1 cellular context compared by ENCODE assay signal in genomic region chr16:47499700-47500264, GRCh38.
TF ChIP-seq lines count a peak whose summit lies in the region.

No MANE protein-coding gene starts in this region.

TF ChIP-seq in HepG2, 621 proteins besides CTCF, POLR2A, EP300 and RAD21 (continued from another document and continues in another):
- TF ChIP-seq, protein P1, sequence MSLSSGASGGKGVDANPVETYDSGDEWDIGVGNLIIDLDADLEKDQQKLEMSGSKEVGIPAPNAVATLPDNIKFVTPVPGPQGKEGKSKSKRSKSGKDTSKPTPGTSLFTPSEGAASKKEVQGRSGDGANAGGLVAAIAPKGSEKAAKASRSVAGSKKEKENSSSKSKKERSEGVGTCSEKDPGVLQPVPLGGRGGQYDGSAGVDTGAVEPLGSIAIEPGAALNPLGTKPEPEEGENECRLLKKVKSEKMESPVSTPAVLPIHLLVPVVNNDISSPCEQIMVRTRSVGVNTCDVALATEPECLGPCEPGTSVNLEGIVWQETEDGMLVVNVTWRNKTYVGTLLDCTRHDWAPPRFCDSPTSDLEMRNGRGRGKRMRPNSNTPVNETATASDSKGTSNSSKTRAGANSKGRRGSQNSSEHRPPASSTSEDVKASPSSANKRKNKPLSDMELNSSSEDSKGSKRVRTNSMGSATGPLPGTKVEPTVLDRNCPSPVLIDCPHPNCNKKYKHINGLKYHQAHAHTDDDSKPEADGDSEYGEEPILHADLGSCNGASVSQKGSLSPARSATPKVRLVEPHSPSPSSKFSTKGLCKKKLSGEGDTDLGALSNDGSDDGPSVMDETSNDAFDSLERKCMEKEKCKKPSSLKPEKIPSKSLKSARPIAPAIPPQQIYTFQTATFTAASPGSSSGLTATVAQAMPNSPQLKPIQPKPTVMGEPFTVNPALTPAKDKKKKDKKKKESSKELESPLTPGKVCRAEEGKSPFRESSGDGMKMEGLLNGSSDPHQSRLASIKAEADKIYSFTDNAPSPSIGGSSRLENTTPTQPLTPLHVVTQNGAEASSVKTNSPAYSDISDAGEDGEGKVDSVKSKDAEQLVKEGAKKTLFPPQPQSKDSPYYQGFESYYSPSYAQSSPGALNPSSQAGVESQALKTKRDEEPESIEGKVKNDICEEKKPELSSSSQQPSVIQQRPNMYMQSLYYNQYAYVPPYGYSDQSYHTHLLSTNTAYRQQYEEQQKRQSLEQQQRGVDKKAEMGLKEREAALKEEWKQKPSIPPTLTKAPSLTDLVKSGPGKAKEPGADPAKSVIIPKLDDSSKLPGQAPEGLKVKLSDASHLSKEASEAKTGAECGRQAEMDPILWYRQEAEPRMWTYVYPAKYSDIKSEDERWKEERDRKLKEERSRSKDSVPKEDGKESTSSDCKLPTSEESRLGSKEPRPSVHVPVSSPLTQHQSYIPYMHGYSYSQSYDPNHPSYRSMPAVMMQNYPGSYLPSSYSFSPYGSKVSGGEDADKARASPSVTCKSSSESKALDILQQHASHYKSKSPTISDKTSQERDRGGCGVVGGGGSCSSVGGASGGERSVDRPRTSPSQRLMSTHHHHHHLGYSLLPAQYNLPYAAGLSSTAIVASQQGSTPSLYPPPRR (CRISPR knock-in tag; IDR thresholded peaks at IDR 0.05; ENCODE audit: borderline replicate concordance) = peak; percentile 22; the same call in 1 of the 2 replicates
- TF ChIP-seq ZBTB3 (CRISPR knock-in tag; IDR thresholded peaks at IDR 0.05; ENCODE audit: borderline replicate concordance, low read depth) = no peak
- no peak for TF ChIP-seq SOX13 (IDR thresholded peaks at IDR 0.05)
- peak in 1 of 2 experiments; percentile 84; a peak in 2 of 4 replicates for TF ChIP-seq SOX13 (CRISPR knock-in tag; conservative IDR thresholded peaks at IDR 0.05 in 1 of 2, IDR thresholded peaks at IDR 0.05 in 1 of 2)
- no peak for TF ChIP-seq ZFP82 (CRISPR knock-in tag; IDR thresholded peaks at IDR 0.05; ENCODE audit: borderline replicate concordance)
- TF ChIP-seq, protein P2, sequence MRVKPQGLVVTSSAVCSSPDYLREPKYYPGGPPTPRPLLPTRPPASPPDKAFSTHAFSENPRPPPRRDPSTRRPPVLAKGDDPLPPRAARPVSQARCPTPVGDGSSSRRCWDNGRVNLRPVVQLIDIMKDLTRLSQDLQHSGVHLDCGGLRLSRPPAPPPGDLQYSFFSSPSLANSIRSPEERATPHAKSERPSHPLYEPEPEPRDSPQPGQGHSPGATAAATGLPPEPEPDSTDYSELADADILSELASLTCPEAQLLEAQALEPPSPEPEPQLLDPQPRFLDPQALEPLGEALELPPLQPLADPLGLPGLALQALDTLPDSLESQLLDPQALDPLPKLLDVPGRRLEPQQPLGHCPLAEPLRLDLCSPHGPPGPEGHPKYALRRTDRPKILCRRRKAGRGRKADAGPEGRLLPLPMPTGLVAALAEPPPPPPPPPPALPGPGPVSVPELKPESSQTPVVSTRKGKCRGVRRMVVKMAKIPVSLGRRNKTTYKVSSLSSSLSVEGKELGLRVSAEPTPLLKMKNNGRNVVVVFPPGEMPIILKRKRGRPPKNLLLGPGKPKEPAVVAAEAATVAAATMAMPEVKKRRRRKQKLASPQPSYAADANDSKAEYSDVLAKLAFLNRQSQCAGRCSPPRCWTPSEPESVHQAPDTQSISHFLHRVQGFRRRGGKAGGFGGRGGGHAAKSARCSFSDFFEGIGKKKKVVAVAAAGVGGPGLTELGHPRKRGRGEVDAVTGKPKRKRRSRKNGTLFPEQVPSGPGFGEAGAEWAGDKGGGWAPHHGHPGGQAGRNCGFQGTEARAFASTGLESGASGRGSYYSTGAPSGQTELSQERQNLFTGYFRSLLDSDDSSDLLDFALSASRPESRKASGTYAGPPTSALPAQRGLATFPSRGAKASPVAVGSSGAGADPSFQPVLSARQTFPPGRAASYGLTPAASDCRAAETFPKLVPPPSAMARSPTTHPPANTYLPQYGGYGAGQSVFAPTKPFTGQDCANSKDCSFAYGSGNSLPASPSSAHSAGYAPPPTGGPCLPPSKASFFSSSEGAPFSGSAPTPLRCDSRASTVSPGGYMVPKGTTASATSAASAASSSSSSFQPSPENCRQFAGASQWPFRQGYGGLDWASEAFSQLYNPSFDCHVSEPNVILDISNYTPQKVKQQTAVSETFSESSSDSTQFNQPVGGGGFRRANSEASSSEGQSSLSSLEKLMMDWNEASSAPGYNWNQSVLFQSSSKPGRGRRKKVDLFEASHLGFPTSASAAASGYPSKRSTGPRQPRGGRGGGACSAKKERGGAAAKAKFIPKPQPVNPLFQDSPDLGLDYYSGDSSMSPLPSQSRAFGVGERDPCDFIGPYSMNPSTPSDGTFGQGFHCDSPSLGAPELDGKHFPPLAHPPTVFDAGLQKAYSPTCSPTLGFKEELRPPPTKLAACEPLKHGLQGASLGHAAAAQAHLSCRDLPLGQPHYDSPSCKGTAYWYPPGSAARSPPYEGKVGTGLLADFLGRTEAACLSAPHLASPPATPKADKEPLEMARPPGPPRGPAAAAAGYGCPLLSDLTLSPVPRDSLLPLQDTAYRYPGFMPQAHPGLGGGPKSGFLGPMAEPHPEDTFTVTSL (CRISPR knock-in tag; IDR thresholded peaks at IDR 0.05; ENCODE audit: borderline replicate concordance) = peak; percentile 89; the same call in 1 of the 2 replicates
- TF ChIP-seq SCMH1 (CRISPR knock-in tag; IDR thresholded peaks at IDR 0.05; ENCODE audit: borderline replicate concordance) = no peak
- no peak for TF ChIP-seq ZNF546 (CRISPR knock-in tag; conservative IDR thresholded peaks at IDR 0.05)
- TF ChIP-seq ZNF296 (CRISPR knock-in tag; conservative IDR thresholded peaks at IDR 0.05) = no peak
- no peak for TF ChIP-seq MTA3 (CRISPR knock-in tag; IDR thresholded peaks at IDR 0.05)
- TF ChIP-seq NR2F2 (IDR thresholded peaks at IDR 0.05; ENCODE audit: borderline replicate concordance, low read depth) = peak; percentile 47; the same call in 1 of the 2 replicates
- no peak for TF ChIP-seq ZNF333 (CRISPR knock-in tag; IDR thresholded peaks at IDR 0.05; ENCODE audit: borderline replicate concordance)
- TF ChIP-seq ZNF34 (CRISPR knock-in tag; IDR thresholded peaks at IDR 0.05; ENCODE audit: borderline replicate concordance) = no peak
- no peak for TF ChIP-seq USF2 (IDR thresholded peaks at IDR 0.05; ENCODE audit: low read depth, low read length)
- TF ChIP-seq USF2 (CRISPR knock-in tag; IDR thresholded peaks at IDR 0.05; ENCODE audit: borderline replicate concordance) = no peak; the same call in 1 of the 2 replicates
- no peak for TF ChIP-seq LCORL (IDR thresholded peaks at IDR 0.05)
- peak; percentile 77 for TF ChIP-seq LCORL (CRISPR knock-in tag; IDR thresholded peaks at IDR 0.05)
- TF ChIP-seq ARNTL (CRISPR knock-in tag; IDR thresholded peaks at IDR 0.05) = no peak
- TF ChIP-seq KDM2A (CRISPR knock-in tag; IDR thresholded peaks at IDR 0.05; ENCODE audit: borderline replicate concordance, low read depth) = no peak; the same call in 1 of the 2 replicates
- peak; percentile 60; the same call in 1 of the 2 replicates for TF ChIP-seq ZNF232 (CRISPR knock-in tag; IDR thresholded peaks at IDR 0.05; ENCODE audit: borderline replicate concordance)
- TF ChIP-seq, protein P3, sequence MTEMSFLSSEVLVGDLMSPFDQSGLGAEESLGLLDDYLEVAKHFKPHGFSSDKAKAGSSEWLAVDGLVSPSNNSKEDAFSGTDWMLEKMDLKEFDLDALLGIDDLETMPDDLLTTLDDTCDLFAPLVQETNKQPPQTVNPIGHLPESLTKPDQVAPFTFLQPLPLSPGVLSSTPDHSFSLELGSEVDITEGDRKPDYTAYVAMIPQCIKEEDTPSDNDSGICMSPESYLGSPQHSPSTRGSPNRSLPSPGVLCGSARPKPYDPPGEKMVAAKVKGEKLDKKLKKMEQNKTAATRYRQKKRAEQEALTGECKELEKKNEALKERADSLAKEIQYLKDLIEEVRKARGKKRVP (CRISPR knock-in tag; IDR thresholded peaks at IDR 0.05) = peak in 1 of 2 experiments; percentile 43; a peak in 1 of 4 replicates
- 0 out of 2 replicates have a peak, but pooled peaks have one; percentile 63 for TF ChIP-seq HHEX (CRISPR knock-in tag; IDR thresholded peaks at IDR 0.05)
- no peak for TF ChIP-seq HDAC6 (IDR thresholded peaks at IDR 0.05; ENCODE audit: low read depth, low read length)
- no peak for TF ChIP-seq HNRNPK (IDR thresholded peaks at IDR 0.05; ENCODE audit: low read depth, low read length, poor library complexity, severe bottlenecking)
- TF ChIP-seq BATF2 (CRISPR knock-in tag; IDR thresholded peaks at IDR 0.05) = no peak
- TF ChIP-seq POLR2AphosphoS2 (IDR thresholded peaks at IDR 0.05; ENCODE audit: low read depth, low read length) = no peak
- peak; percentile 75; the same call in 1 of the 2 replicates for TF ChIP-seq CBX5 (CRISPR knock-in tag; IDR thresholded peaks at IDR 0.05; ENCODE audit: borderline replicate concordance)
- TF ChIP-seq ZNF737 (CRISPR knock-in tag; IDR thresholded peaks at IDR 0.05; ENCODE audit: borderline replicate concordance) = no peak
- TF ChIP-seq ZFP90 (CRISPR knock-in tag; IDR thresholded peaks at IDR 0.05; ENCODE audit: borderline replicate concordance) = no peak; the same call in 1 of the 2 replicates
- no peak for TF ChIP-seq ZNF549 (CRISPR knock-in tag; IDR thresholded peaks at IDR 0.05)
- peak; percentile 72 for TF ChIP-seq ZNF350 (CRISPR knock-in tag; IDR thresholded peaks at IDR 0.05; ENCODE audit: borderline replicate concordance, low read depth)
- TF ChIP-seq FOXO4 (CRISPR knock-in tag; conservative IDR thresholded peaks at IDR 0.05) = no peak
- TF ChIP-seq HMG20B (CRISPR knock-in tag; conservative IDR thresholded peaks at IDR 0.05) = peak; percentile 63
- no peak for TF ChIP-seq HNRNPH1 (optimal IDR thresholded peaks at IDR 0.05; ENCODE audit: low read depth, low read length)
- TF ChIP-seq AGO2 (optimal IDR thresholded peaks at IDR 0.05; ENCODE audit: low read depth, low read length) = no peak
- no peak for TF ChIP-seq NFRKB (IDR thresholded peaks at IDR 0.05)
- peak; percentile 71; the same call in 1 of the 2 replicates for TF ChIP-seq DPF2 (CRISPR knock-in tag; IDR thresholded peaks at IDR 0.05; ENCODE audit: borderline replicate concordance, low read depth)
- TF ChIP-seq THRA (CRISPR knock-in tag; IDR thresholded peaks at IDR 0.05; ENCODE audit: borderline replicate concordance) = peak; percentile 87; the same call in 1 of the 2 replicates
- TF ChIP-seq SRSF4 (IDR thresholded peaks at IDR 0.05; ENCODE audit: low read depth, low read length, poor library complexity, severe bottlenecking) = no peak
- TF ChIP-seq NFYB (CRISPR knock-in tag; IDR thresholded peaks at IDR 0.05) = no peak
- peak; percentile 64 for TF ChIP-seq ZNF747 (CRISPR knock-in tag; IDR thresholded peaks at IDR 0.05; ENCODE audit: borderline replicate concordance)
- TF ChIP-seq ZNF7 (CRISPR knock-in tag; IDR thresholded peaks at IDR 0.05) = no peak
